Comparison of ENCODE assay signal across 31 cellular contexts in the genomic region with DNA sequence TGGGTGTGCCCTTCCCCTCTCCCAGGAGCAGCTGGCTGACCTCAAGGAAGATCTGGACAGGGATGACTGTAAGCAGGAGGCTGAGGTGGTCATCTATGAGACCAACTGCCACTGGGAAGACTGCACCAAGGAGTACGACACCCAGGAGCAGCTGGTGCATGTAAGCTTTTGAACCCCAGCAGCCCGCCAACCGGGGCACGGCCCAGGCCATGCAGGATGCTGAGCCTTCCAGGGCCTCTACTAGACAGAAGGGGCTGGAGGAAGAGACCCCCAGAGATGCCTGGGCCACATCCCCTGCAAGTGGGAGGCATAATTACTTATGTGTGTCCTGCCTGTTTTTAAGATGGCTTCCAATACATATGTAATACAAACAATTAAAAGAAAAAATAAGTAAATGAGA.
"Had no signal": no experiment of that assay in that cellular context is flagged by ENCODE, and none has a peak within 500 bp of the region (broad histone marks: within the 10 kb centered on the region; RNA-seq: fewer than 3 reads in every experiment).

No MANE protein-coding gene starts in this region.

- H3K4me1 ChIP-seq: breast epithelium had no signal

- H3K27ac ChIP-seq: adrenal gland, body of pancreas, brain microvascular endothelial cell, breast epithelium, VCaP had no signal

- H3K27me3 ChIP-seq: adrenal gland, body of pancreas, brain microvascular endothelial cell, breast epithelium had no signal

- ATAC-seq: activated CD8-positive, alpha-beta T cell treated with anti-CD3 and anti-CD28 coated beads for 36 hours; activated naive CD4-positive, alpha-beta T cell treated with anti-CD3 and anti-CD28 coated beads, Interleukin-2, amount 50 U/mL, for 72 hours; activated T-cell treated with anti-CD3 and anti-CD28 coated beads, Interleukin-2, amount 50 U/mL, for 4 hours; activated T-cell treated with anti-CD3 and anti-CD28 coated beads, Interleukin-2, amount 50 U/mL, for 72 hours; body of pancreas had no signal

- H3K36me3 ChIP-seq: adrenal gland, breast epithelium had no signal

- H3K4me3 ChIP-seq: adrenal gland, body of pancreas, breast epithelium had no signal

- H3K9me3 ChIP-seq: adrenal gland, body of pancreas, breast epithelium had no signal

- DNase-seq: activated B cell treated with CpG ODN at 0.5 μM for 24 hours; activated CD4-positive, alpha-beta memory T cell treated with anti-CD3 and anti-CD28 coated beads for 36 hours; activated CD4-positive, alpha-beta T cell treated with anti-CD3 and anti-CD28 coated beads for 4 hours; activated CD4-positive, alpha-beta T cell treated with anti-CD3 and anti-CD28 coated beads, Interleukin-2, amount 10 ng/mL, durations not matched to agents 24 days and 14 days; activated CD4-positive, alpha-beta T cell treated with anti-CD3 and anti-CD28 coated beads, Interleukin-2, amount 50 U/mL, for 1 hour; activated CD4-positive, alpha-beta T cell treated with anti-CD3 and anti-CD28 coated beads, Interleukin-2, amount 50 U/mL, for 4 hours; activated CD4-positive, CD25-positive, alpha-beta regulatory T cell treated with anti-CD3 and anti-CD28 coated beads, Interleukin-2, amount 50 U/mL, for 72 hours; activated CD8-positive, alpha-beta memory T cell treated with anti-CD3 and anti-CD28 coated beads, Interleukin-2, amount 50 U/mL, for 4 hours; activated CD8-positive, alpha-beta T cell treated with anti-CD3 and anti-CD28 coated beads for 36 hours; activated effector memory CD4-positive, alpha-beta T cell treated with anti-CD3 and anti-CD28 coated beads, Interleukin-2, amount 50 U/mL, for 16 hours; activated gamma-delta T cell treated with Interleukin-2 at 50 U/mL for 16 hours; activated naive CD4-positive, alpha-beta T cell; activated naive CD4-positive, alpha-beta T cell treated with anti-CD3 and anti-CD28 coated beads for 36 hours; activated naive CD4-positive, alpha-beta T cell treated with anti-CD3 and anti-CD28 coated beads, Interleukin-2, amount 50 U/mL, for 16 hours; activated naive CD8-positive, alpha-beta T cell treated with anti-CD3 and anti-CD28 coated beads for 36 hours; activated T-cell treated with anti-CD3 and anti-CD28 coated beads for 4 hours; activated T-cell treated with anti-CD3 and anti-CD28 coated beads, Interleukin-2, amount 50 U/mL, for 1 hour; activated T-cell treated with anti-CD3 and anti-CD28 coated beads, Interleukin-2, amount 50 U/mL, for 4 hours; activated T-cell treated with anti-CD3 and anti-CD28 coated beads, Interleukin-2, amount 50 U/mL, for 72 hours; adrenal gland; amniotic stem cell; body of pancreas; brain microvascular endothelial cell; central memory CD4-positive, alpha-beta T cell; SW 1271; T-helper 1 cell; T-helper 2 cell; T-helper 9 cell had no signal
